Comparison of ENCODE assay signal across 13 cellular contexts in the genomic region with DNA sequence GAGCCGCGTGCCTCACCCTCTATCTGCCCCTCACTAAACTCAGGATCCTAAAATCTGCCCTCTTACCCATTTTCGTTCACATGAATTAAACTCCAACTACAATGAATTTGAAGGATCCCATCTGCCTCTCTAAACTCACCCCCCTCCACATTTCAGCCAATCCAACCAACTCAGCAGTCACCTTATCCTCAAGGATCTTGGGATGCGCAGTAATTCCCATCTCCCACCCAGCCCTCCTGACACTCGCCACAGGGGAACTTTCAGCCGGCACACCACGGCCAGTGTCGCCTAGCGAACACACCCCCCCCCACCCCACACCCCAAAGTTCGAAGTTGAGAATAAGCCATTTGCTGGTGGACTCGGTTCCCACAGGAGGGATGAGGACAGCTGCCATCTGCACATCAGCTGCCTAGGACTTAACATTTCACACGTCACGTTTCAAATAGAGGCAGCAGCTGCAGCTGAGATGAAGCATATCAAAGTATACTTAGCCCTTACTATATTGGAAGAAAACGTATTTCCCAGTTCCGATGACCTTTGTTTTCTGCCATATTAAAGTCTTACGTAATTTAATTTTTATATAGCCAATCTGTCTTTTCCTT. TPM values are rescaled to one million over a fixed set of nuclear protein-coding genes. Genes with fewer than 3 reads are reported as not detected.
DNase-seq lines count a peak whose midpoint lies in the region; ATAC-seq, FAIRE-seq and TF ChIP-seq lines count a peak whose summit lies in the region.
"Had no signal": no experiment of that assay in that cellular context is flagged by ENCODE, and none has a peak within 500 bp of the region (broad histone marks: within the 10 kb centered on the region; RNA-seq: fewer than 3 reads in every experiment).

No MANE protein-coding gene starts in this region.

- no peaks in the 10 kb centered on the region for H3K27me3 Mint-ChIP-seq in activated naive CD8-positive, alpha-beta T cell treated with anti-CD3 and anti-CD28 coated beads, Interleukin-2, amount 10 ng/mL, durations not matched to agents 7 days and 5 days
- H3K27me3 Mint-ChIP-seq in activated naive CD8-positive, alpha-beta T cell treated with anti-CD3 and anti-CD28 coated beads for 36 hours: no peaks in the 10 kb centered on the region

- peaks cover 58% of the 10 kb centered on the region for H3K4me1 ChIP-seq in OCI-LY3 (ENCODE audit: low read length)
- H3K4me1 ChIP-seq in HepG2 (ENCODE audit: insufficient read depth, low read length): peaks cover 14% of the 10 kb centered on the region; the same call in 1 of the 2 replicates
- peaks cover 3 to 36% (median 15%) of the 10 kb centered on the region in 4 donors for H3K4me1 ChIP-seq in transverse colon
- peaks cover 13 to 29% of the 10 kb centered on the region in 2 donors for H3K4me1 ChIP-seq in ascending aorta

- POLR2A ChIA-PET in activated naive CD8-positive, alpha-beta T cell treated with anti-CD3 and anti-CD28 coated beads, Interleukin-2, amount 10 ng/mL, durations not matched to agents 7 days and 5 days (lab: Charles Lee): interaction anchor here (1.0 to 1.7 kb wide), 2 partner anchors 9 to 13 kb away, joined by 3 to 4 read pairs; a partner anchor contains a TSS
- POLR2A ChIA-PET in HepG2 (lab: Yijun Ruan, JAX): no interaction called here

- H2AFZ ChIP-seq in OCI-LY3 (ENCODE audit: low read depth, low read length) (no peak overlapping the region), HepG2 (ENCODE audit: low read length) (no peak overlapping the region)

- no peak overlapping the region for H3K4me3 Mint-ChIP-seq in activated naive CD8-positive, alpha-beta T cell treated with anti-CD3 and anti-CD28 coated beads, Interleukin-2, amount 10 ng/mL, durations not matched to agents 7 days and 5 days
- no peak overlapping the region for H3K4me3 Mint-ChIP-seq in activated naive CD8-positive, alpha-beta T cell treated with anti-CD3 and anti-CD28 coated beads for 36 hours
- H3K4me3 Mint-ChIP-seq: activated T-cell treated with anti-CD3 and anti-CD28 coated beads, Interleukin-2, amount 50 U/mL, for 72 hours had no signal

- 93% methylated on average over 16 of the region's 16 CpGs for whole genome bisulfite sequencing in HepG2 (ENCODE audit: low lambda C conversion rate)
- WGBS in transverse colon (ENCODE audit: low coverage in 1 of 2), 2 donors: 63 to 73% methylated on average over 4 to 16 of the region's 16 CpGs

- in situ Hi-C loops in HepG2 (cut with HindIII; ENCODE audit: extremely low pct_ligation_motif_present, low pct_unique_long_range_greater_than_20kb): no loop called here
- in situ Hi-C loops in transverse colon (cut with MboI; ENCODE audit: low pct_ligation_motif_present in 1 of 4, low pct_unique_long_range_greater_than_20kb in 1 of 4, low sequenced_read_pairs in 3 of 4): no loop called here

- H4K20me1 ChIP-seq in OCI-LY3 (ENCODE audit: insufficient read depth, low read length): no peaks in the 10 kb centered on the region
- H4K20me1 ChIP-seq in HepG2 (ENCODE audit: insufficient read depth, low read length): no peaks in the 10 kb centered on the region; the same call in 1 of the 2 replicates

- H3K27me3 ChIP-seq in OCI-LY3 (ENCODE audit: low read depth, low read length) (0 out of 2 replicates have a peak, but pooled peaks cover 3% of the 10 kb centered on the region), HepG2 (ENCODE audit: control insufficient read depth in 1 of 2, insufficient read depth in 2 of 2, low read length in 2 of 2) (no peaks in the 10 kb centered on the region), transverse colon (no peaks in the 10 kb centered on the region), ascending aorta (no peaks in the 10 kb centered on the region)

- FAIRE-seq in HepG2 (lab: Jason Lieb, UNC): no peak
- FAIRE-seq: G401.6 had no signal

- TF ChIP-seq RAD21 in HepG2 (CRISPR knock-in tag; IDR thresholded peaks at IDR 0.05): no peak

- intact Hi-C loops in HepG2 (cut with micrococcal nuclease; ENCODE audit: unreplicated experiment) (no loop called here), transverse colon (cut with DNase I; ENCODE audit: low total_unique reads) (no loop called here), sciatic nerve (cut with DNase I) (no loop called here), ascending aorta (cut with DNase I) (loop anchor here (10.0 kb wide), 2 partner anchors 412 to 452 kb away; a partner anchor contains a TSS)

- CTCF ChIA-PET in HepG2 (lab: Yijun Ruan, JAX; ENCODE audit: low intra/inter-chr PET ratio, low total read pairs): no interaction called here

- H3K4me1 Mint-ChIP-seq in activated naive CD8-positive, alpha-beta T cell treated with anti-CD3 and anti-CD28 coated beads, Interleukin-2, amount 10 ng/mL, durations not matched to agents 7 days and 5 days: peaks cover 26% of the 10 kb centered on the region
- peaks cover 43% of the 10 kb centered on the region for H3K4me1 Mint-ChIP-seq in activated naive CD8-positive, alpha-beta T cell treated with anti-CD3 and anti-CD28 coated beads for 36 hours

- peak overlapping the region; percentile 3 for H3K27ac Mint-ChIP-seq in activated naive CD8-positive, alpha-beta T cell treated with anti-CD3 and anti-CD28 coated beads, Interleukin-2, amount 10 ng/mL, durations not matched to agents 7 days and 5 days
- no peak overlapping the region for H3K27ac Mint-ChIP-seq in activated naive CD8-positive, alpha-beta T cell treated with anti-CD3 and anti-CD28 coated beads for 36 hours
- H3K27ac Mint-ChIP-seq: activated T-cell treated with anti-CD3 and anti-CD28 coated beads, Interleukin-2, amount 50 U/mL, for 72 hours had no signal

- H3K9me3 ChIP-seq in OCI-LY3 (ENCODE audit: insufficient read depth, low read length): no peaks in the 10 kb centered on the region
- no peaks in the 10 kb centered on the region for H3K9me3 ChIP-seq in HepG2 (ENCODE audit: low read length)
- no peaks in the 10 kb centered on the region for H3K9me3 ChIP-seq in transverse colon
- H3K9me3 ChIP-seq in ascending aorta: no peaks in the 10 kb centered on the region

- ATAC-seq in activated naive CD8-positive, alpha-beta T cell treated with anti-CD3 and anti-CD28 coated beads, Interleukin-2, amount 10 ng/mL, durations not matched to agents 7 days and 5 days (ENCODE audit: low read depth): no peak
- ATAC-seq in HepG2 (no peak), sciatic nerve (no peak), HG03439 (IDR thresholded peaks at IDR 0.05; ENCODE audit: unreplicated experiment) (no peak)
- ATAC-seq: activated T-cell treated with anti-CD3 and anti-CD28 coated beads, Interleukin-2, amount 50 U/mL, for 72 hours had no signal

- TF ChIP-seq EP300 in HepG2 (IDR thresholded peaks at IDR 0.05; ENCODE audit: low read depth in 2 of 2, low read length in 2 of 2) (no peak), HepG2 (CRISPR knock-in tag; IDR thresholded peaks at IDR 0.05; ENCODE audit: borderline replicate concordance) (no peak), transverse colon (IDR thresholded peaks at IDR 0.05; ENCODE audit: low read depth) (no peak)

- H3K9me3 Mint-ChIP-seq in activated naive CD8-positive, alpha-beta T cell treated with anti-CD3 and anti-CD28 coated beads, Interleukin-2, amount 10 ng/mL, durations not matched to agents 7 days and 5 days: no peaks in the 10 kb centered on the region
- H3K9me3 Mint-ChIP-seq in activated naive CD8-positive, alpha-beta T cell treated with anti-CD3 and anti-CD28 coated beads for 36 hours: no peaks in the 10 kb centered on the region
- H3K9me3 Mint-ChIP-seq: activated T-cell treated with anti-CD3 and anti-CD28 coated beads, Interleukin-2, amount 50 U/mL, for 72 hours had no signal

- no peak for TF ChIP-seq POLR2A in HepG2 (IDR thresholded peaks at IDR 0.05; ENCODE audit: insufficient read depth in 1 of 2, low read depth in 2 of 2, low read length in 2 of 2)
- no peak for TF ChIP-seq POLR2A in transverse colon (IDR thresholded peaks at IDR 0.05)

- H3K36me3 Mint-ChIP-seq in activated naive CD8-positive, alpha-beta T cell treated with anti-CD3 and anti-CD28 coated beads, Interleukin-2, amount 10 ng/mL, durations not matched to agents 7 days and 5 days: peaks cover 29% of the 10 kb centered on the region
- peaks cover 19% of the 10 kb centered on the region for H3K36me3 Mint-ChIP-seq in activated naive CD8-positive, alpha-beta T cell treated with anti-CD3 and anti-CD28 coated beads for 36 hours

- H3K4me2 ChIP-seq in OCI-LY3 (ENCODE audit: low read length) (peak overlapping the region; percentile 69), HepG2 (ENCODE audit: low read depth, low read length) (no peak overlapping the region)

- no peak for TF ChIP-seq CTCF in OCI-LY3 (IDR thresholded peaks at IDR 0.05; ENCODE audit: low read depth, low read length)
- no peak for TF ChIP-seq CTCF in HepG2 (CRISPR knock-in tag; IDR thresholded peaks at IDR 0.05)
- TF ChIP-seq CTCF in transverse colon (IDR thresholded peaks at IDR 0.05): no peak
- TF ChIP-seq CTCF in ascending aorta (IDR thresholded peaks at IDR 0.05): no peak

- H3K9ac ChIP-seq in OCI-LY3 (ENCODE audit: low read length): peak overlapping the region; percentile 31; the same call in 1 of the 2 replicates
- H3K9ac ChIP-seq in HepG2 (ENCODE audit: insufficient read depth, low read depth, low read length): no peak overlapping the region

- no peak for DNase-seq in activated naive CD8-positive, alpha-beta T cell treated with anti-CD3 and anti-CD28 coated beads, Interleukin-2, amount 10 ng/mL, durations not matched to agents 7 days and 5 days
- DNase-seq in activated naive CD8-positive, alpha-beta T cell treated with anti-CD3 and anti-CD28 coated beads for 36 hours: no peak
- no peak for DNase-seq in HepG2 (ENCODE audit: low spot score)
- no peak for DNase-seq in transverse colon
- DNase-seq in sciatic nerve (ENCODE audit: low spot score): no peak
- DNase-seq in ascending aorta (ENCODE audit: low spot score in 2 of 2): no peak
- DNase-seq: activated T-cell treated with anti-CD3 and anti-CD28 coated beads, Interleukin-2, amount 50 U/mL, for 72 hours; HCEC 1CT had no signal

- H3K36me3 ChIP-seq in OCI-LY3 (replicated peaks; ENCODE audit: low read depth, low read length) (peaks cover 20% of the 10 kb centered on the region), HepG2 (replicated peaks in 1 of 2; ENCODE audit: control insufficient read depth in 1 of 2, insufficient read depth in 2 of 2, low read length in 2 of 2) (peaks cover 5 to 17% of the 10 kb centered on the region in 2 experiments), transverse colon (peaks cover 0 to 25% (median 0%) of the 10 kb centered on the region in 4 donors), ascending aorta (peaks cover 15 to 25% of the 10 kb centered on the region in 2 donors)

- H3K27ac ChIP-seq in OCI-LY3 (ENCODE audit: low read length): peak overlapping the region; percentile 52
- no peak overlapping the region for H3K27ac ChIP-seq in HepG2 (ENCODE audit: extremely low read length, insufficient read depth, low read length)
- H3K27ac ChIP-seq in transverse colon: peak overlapping the region in 3 of 4 donors; percentile 15 to 55 (median 44)
- peak overlapping the region in 1 of 2 donors; percentile 42 for H3K27ac ChIP-seq in ascending aorta
- H3K27ac ChIP-seq: VCaP had no signal

- H3K79me2 ChIP-seq in OCI-LY3 (ENCODE audit: low read length): no peaks in the 10 kb centered on the region
- H3K79me2 ChIP-seq in HepG2 (ENCODE audit: insufficient read depth, low read length): no peaks in the 10 kb centered on the region

- BruUV-seq in HepG2 (replicated peaks; lab: Mats Ljungman, UMichigan): TSS peak; percentile 8

- H3K4me3 ChIP-seq in OCI-LY3 (ENCODE audit: low read length) (peak overlapping the region; percentile 52), HepG2 (replicated peaks in 1 of 3; ENCODE audit: insufficient read depth in 1 of 3, low read depth in 2 of 3, low read length in 3 of 3) (no peak overlapping the region), transverse colon (no peak overlapping the region), ascending aorta (no peak overlapping the region)

RNA-seq across cellular contexts. Expression of a gene that starts 8.7 kb away (rescaled TPM):
- 100 to 1,000 TPM; 159 to 163 TPM for total RNA-seq in activated naive CD8-positive, alpha-beta T cell treated with anti-CD3 and anti-CD28 coated beads, Interleukin-2, amount 10 ng/mL, durations not matched to agents 7 days and 5 days
- 10 to 100 TPM; 22.2 to 23.0 TPM for total RNA-seq in activated naive CD8-positive, alpha-beta T cell treated with anti-CD3 and anti-CD28 coated beads for 36 hours
- total RNA-seq in HepG2 (2016; rRNA removed; fragmentation: Illumina TruSeq; extraction: Trizol) (not detected in 2 replicates), transverse colon (1 to 10 TPM; 1.6 to 9.4 (median 3.6) TPM), sciatic nerve (12.3 TPM), ascending aorta (2.6 TPM)
- not detected in 2 replicates for total RNA-seq in HepG2 (2016; cell fraction: cytosol; rRNA removed; fragmentation: Illumina TruSeq; extraction: Trizol; ENCODE audit: low read depth)
- not detected in 2 replicates for total RNA-seq in HepG2 (2016; cell fraction: insoluble cytoplasmic fraction; rRNA removed; fragmentation: Illumina TruSeq; extraction: Trizol)
- total RNA-seq in HepG2 (2016; cell fraction: membrane; rRNA removed; fragmentation: Illumina TruSeq; extraction: Trizol): not detected in 2 replicates
- total RNA-seq in HepG2 (2016; cell fraction: nucleus; rRNA removed; fragmentation: Illumina TruSeq; extraction: Trizol): not detected in 2 replicates
- polyA plus RNA-seq in HepG2 (2011; rRNA removed): 0.07 and 0.12 TPM in 2 replicates
- polyA plus RNA-seq in HepG2 (2011; cell fraction: cytosol; rRNA removed): 0.07 and 0.08 TPM in 2 replicates
- polyA plus RNA-seq in HepG2 (2011; cell fraction: nucleus; rRNA removed): 0.14 and 0.16 TPM in 2 replicates
- polyA plus RNA-seq in HepG2 (2012): not detected in 2 replicates
- polyA plus RNA-seq in HepG2 (2016; cell fraction: cytosol; fragmentation: Illumina TruSeq; extraction: Trizol; ENCODE audit: low read depth): not detected in 2 replicates
- polyA plus RNA-seq in HepG2 (2016; cell fraction: insoluble cytoplasmic fraction; fragmentation: Illumina TruSeq; extraction: Trizol; ENCODE audit: low read depth): 0.10 TPM in 1 of 2 replicates, not detected in the other
- not detected in 2 replicates for polyA plus RNA-seq in HepG2 (2016; cell fraction: membrane; fragmentation: Illumina TruSeq; extraction: Trizol; ENCODE audit: low read depth)
- not detected in 2 replicates for polyA plus RNA-seq in HepG2 (2016; cell fraction: nucleus; fragmentation: Illumina TruSeq; extraction: Trizol; ENCODE audit: insufficient read depth, low read depth)
- polyA minus RNA-seq in HepG2 (2011; rRNA and poly(A)+ RNA removed; ENCODE audit: low replicate concordance): 0.26 and 2.7 TPM in 2 replicates
- not detected in 2 replicates for polyA minus RNA-seq in HepG2 (2011; cell fraction: cytosol; rRNA and poly(A)+ RNA removed)
- polyA minus RNA-seq in HepG2 (2011; cell fraction: nucleus; rRNA and poly(A)+ RNA removed): not detected in 2 replicates

RNA-seq across cellular contexts. Expression of a gene that starts 44.5 kb away (rescaled TPM):
- under 1 TPM; 0.11 to 0.48 TPM for total RNA-seq in activated naive CD8-positive, alpha-beta T cell treated with anti-CD3 and anti-CD28 coated beads, Interleukin-2, amount 10 ng/mL, durations not matched to agents 7 days and 5 days
- total RNA-seq in activated naive CD8-positive, alpha-beta T cell treated with anti-CD3 and anti-CD28 coated beads for 36 hours: under 1 TPM in 1 of 2 experiments, not detected in 1; 0.12 TPM
- total RNA-seq in HepG2 (2016; rRNA removed; fragmentation: Illumina TruSeq; extraction: Trizol) (not detected in 2 replicates), transverse colon (10 to 100 TPM in 2 of 4 donors, 1 to 10 TPM in 2; 3.3 to 18.3 (median 9.7) TPM), sciatic nerve (31.1 TPM), ascending aorta (251 TPM)
- total RNA-seq in HepG2 (2016; cell fraction: cytosol; rRNA removed; fragmentation: Illumina TruSeq; extraction: Trizol; ENCODE audit: low read depth): not detected in 2 replicates
- total RNA-seq in HepG2 (2016; cell fraction: insoluble cytoplasmic fraction; rRNA removed; fragmentation: Illumina TruSeq; extraction: Trizol): not detected in 2 replicates
- total RNA-seq in HepG2 (2016; cell fraction: membrane; rRNA removed; fragmentation: Illumina TruSeq; extraction: Trizol): not detected in 2 replicates
- total RNA-seq in HepG2 (2016; cell fraction: nucleus; rRNA removed; fragmentation: Illumina TruSeq; extraction: Trizol): not detected in 2 replicates
- not detected in 2 replicates for polyA plus RNA-seq in HepG2 (2011; rRNA removed)
- polyA plus RNA-seq in HepG2 (2011; cell fraction: cytosol; rRNA removed): not detected in 2 replicates
- not detected in 2 replicates for polyA plus RNA-seq in HepG2 (2011; cell fraction: nucleus; rRNA removed)
- polyA plus RNA-seq in HepG2 (2012): not detected in 2 replicates
- polyA plus RNA-seq in HepG2 (2016; cell fraction: cytosol; fragmentation: Illumina TruSeq; extraction: Trizol; ENCODE audit: low read depth): not detected in 2 replicates
- not detected in 2 replicates for polyA plus RNA-seq in HepG2 (2016; cell fraction: insoluble cytoplasmic fraction; fragmentation: Illumina TruSeq; extraction: Trizol; ENCODE audit: low read depth)
- polyA plus RNA-seq in HepG2 (2016; cell fraction: membrane; fragmentation: Illumina TruSeq; extraction: Trizol; ENCODE audit: low read depth): not detected in 2 replicates
- polyA plus RNA-seq in HepG2 (2016; cell fraction: nucleus; fragmentation: Illumina TruSeq; extraction: Trizol; ENCODE audit: insufficient read depth, low read depth): not detected in 2 replicates
- polyA minus RNA-seq in HepG2 (2011; rRNA and poly(A)+ RNA removed; ENCODE audit: low replicate concordance): not detected in 2 replicates
- not detected in 2 replicates for polyA minus RNA-seq in HepG2 (2011; cell fraction: cytosol; rRNA and poly(A)+ RNA removed)
- polyA minus RNA-seq in HepG2 (2011; cell fraction: nucleus; rRNA and poly(A)+ RNA removed): not detected in 2 replicates
- total RNA-seq: A172 had no signal

Comparison
In these comparisons a context has a peak if more than half of its experiments do, and no peak if none do; other contexts are left out.
1. RNA of a gene that starts 8.7 kb away (total RNA-seq): 159 to 163 TPM in activated naive CD8-positive, alpha-beta T cell treated with anti-CD3 and anti-CD28 coated beads, Interleukin-2, amount 10 ng/mL, durations not matched to agents 7 days and 5 days; 22.2 to 23.0 TPM in activated naive CD8-positive, alpha-beta T cell treated with anti-CD3 and anti-CD28 coated beads for 36 hours, 12.3 TPM in sciatic nerve (single experiment), 1.6 to 9.4 TPM in transverse colon, 2.6 TPM in ascending aorta (single experiment) and not detected in HepG2; every median in the first group is over 4 times any median in the second.